Comparison of ENCODE assay signal across 1 cellular context in the genomic region with DNA sequence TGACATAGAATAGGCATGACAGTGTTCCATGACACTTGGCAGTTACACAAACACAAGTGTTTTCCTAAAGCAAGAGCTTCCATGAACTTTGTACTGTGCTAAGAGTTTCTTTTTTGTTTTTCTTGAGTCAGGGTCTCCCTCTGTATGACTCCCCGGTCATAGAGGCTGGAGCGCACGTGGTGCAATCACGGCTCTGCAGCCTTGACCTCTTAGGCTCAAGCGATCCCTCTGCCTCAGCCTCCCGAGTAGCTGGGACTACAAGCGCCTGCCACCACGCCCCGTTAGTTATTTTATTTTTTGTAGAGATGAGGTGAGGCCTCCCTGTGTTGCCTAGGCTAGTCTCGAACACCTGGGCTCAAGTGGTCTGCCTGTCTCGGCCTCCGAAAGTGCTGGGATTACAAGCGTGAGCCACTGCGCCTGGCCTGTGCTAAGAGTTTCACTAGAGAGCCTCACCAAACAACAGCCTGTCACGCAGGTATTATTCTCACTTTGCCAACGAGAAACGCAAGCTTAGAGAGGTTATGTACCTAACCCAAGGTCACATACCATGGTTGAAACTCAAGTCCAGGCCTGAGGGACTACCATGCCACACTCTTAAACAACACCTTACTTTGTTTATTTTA.
TF ChIP-seq lines count a peak whose summit lies in the region.

No MANE protein-coding gene starts in this region.

TF ChIP-seq in HepG2, 621 proteins besides CTCF, POLR2A, EP300 and RAD21 (continued from another document and continues in another):
- TF ChIP-seq MAZ (IDR thresholded peaks at IDR 0.05; ENCODE audit: borderline replicate concordance, low read depth, low read length) (no peak), MAZ (CRISPR knock-in tag; IDR thresholded peaks at IDR 0.05; ENCODE audit: low read depth) (no peak), ZFP90 (CRISPR knock-in tag; IDR thresholded peaks at IDR 0.05; ENCODE audit: borderline replicate concordance) (0 out of 2 replicates have a peak, but pooled peaks have one; percentile 30), IKZF1 (IDR thresholded peaks at IDR 0.05) (no peak), ATF1 (CRISPR knock-in tag; IDR thresholded peaks at IDR 0.05) (no peak), CBX2 (IDR thresholded peaks at IDR 0.05; ENCODE audit: low read depth, low read length) (no peak), CBX2 (CRISPR knock-in tag; IDR thresholded peaks at IDR 0.05; ENCODE audit: low read depth) (no peak), ZNF788 (CRISPR knock-in tag; IDR thresholded peaks at IDR 0.05; ENCODE audit: borderline replicate concordance) (0 out of 2 replicates have a peak, but pooled peaks have one; percentile 52), SOX13 (IDR thresholded peaks at IDR 0.05) (no peak), SOX13 (CRISPR knock-in tag; conservative IDR thresholded peaks at IDR 0.05 in 1 of 2, IDR thresholded peaks at IDR 0.05 in 1 of 2) (peak in 1 of 2 experiments; percentile 46; a peak in 1 of 4 replicates), ZNF891 (CRISPR knock-in tag; IDR thresholded peaks at IDR 0.05) (no peak), GATAD2A (CRISPR knock-in tag; IDR thresholded peaks at IDR 0.05) (peak; percentile 57), PRMT3 (CRISPR knock-in tag; IDR thresholded peaks at IDR 0.05; ENCODE audit: borderline replicate concordance, low read depth) (no peak), NR2F1 (CRISPR knock-in tag; IDR thresholded peaks at IDR 0.05) (peak in 1 of 2 experiments; percentile 52), ZSCAN22 (CRISPR knock-in tag; IDR thresholded peaks at IDR 0.05) (no peak), ZBTB20 (CRISPR knock-in tag; IDR thresholded peaks at IDR 0.05; ENCODE audit: borderline replicate concordance, low read depth) (no peak), ZNF747 (CRISPR knock-in tag; IDR thresholded peaks at IDR 0.05; ENCODE audit: borderline replicate concordance) (no peak), ZNF143 (CRISPR knock-in tag; IDR thresholded peaks at IDR 0.05) (no peak), KLF13 (CRISPR knock-in tag; IDR thresholded peaks at IDR 0.05) (no peak), ZNF839 (CRISPR knock-in tag; IDR thresholded peaks at IDR 0.05; ENCODE audit: borderline replicate concordance) (no peak), ZNF296 (CRISPR knock-in tag; conservative IDR thresholded peaks at IDR 0.05) (no peak), MEF2D (CRISPR knock-in tag; IDR thresholded peaks at IDR 0.05) (no peak), NR3C1 (CRISPR knock-in tag; IDR thresholded peaks at IDR 0.05) (no peak), HMGA1 (CRISPR knock-in tag; conservative IDR thresholded peaks at IDR 0.05) (no peak), JUND (CRISPR knock-in tag; IDR thresholded peaks at IDR 0.05) (peak; percentile 2; the same call in 1 of the 2 replicates), KLF9 (CRISPR knock-in tag; IDR thresholded peaks at IDR 0.05; ENCODE audit: low read depth) (no peak), REL (CRISPR knock-in tag; conservative IDR thresholded peaks at IDR 0.05) (no peak), PITX1 (CRISPR knock-in tag; IDR thresholded peaks at IDR 0.05) (0 out of 2 replicates have a peak, but pooled peaks have one; percentile 36), DMAP1 (CRISPR knock-in tag; IDR thresholded peaks at IDR 0.05) (no peak), SMARCC2 (IDR thresholded peaks at IDR 0.05) (no peak), RAD51 (IDR thresholded peaks at IDR 0.05; ENCODE audit: borderline replicate concordance) (no peak), MAFG (CRISPR knock-in tag; IDR thresholded peaks at IDR 0.05) (0 out of 2 replicates have a peak, but pooled peaks have one; percentile 21), ZFP36L2 (CRISPR knock-in tag; IDR thresholded peaks at IDR 0.05) (no peak), ZNF292 (CRISPR knock-in tag; IDR thresholded peaks at IDR 0.05; ENCODE audit: borderline replicate concordance, low read depth) (peak; percentile 85), ZBTB7B (CRISPR knock-in tag; IDR thresholded peaks at IDR 0.05) (no peak), SKI (IDR thresholded peaks at IDR 0.05; ENCODE audit: partially characterized antibody) (no peak), KLF6 (CRISPR knock-in tag; IDR thresholded peaks at IDR 0.05) (no peak), ZNF317 (CRISPR knock-in tag; IDR thresholded peaks at IDR 0.05) (0 out of 2 replicates have a peak, but pooled peaks have one; percentile 23)
- TF ChIP-seq, protein P1, sequence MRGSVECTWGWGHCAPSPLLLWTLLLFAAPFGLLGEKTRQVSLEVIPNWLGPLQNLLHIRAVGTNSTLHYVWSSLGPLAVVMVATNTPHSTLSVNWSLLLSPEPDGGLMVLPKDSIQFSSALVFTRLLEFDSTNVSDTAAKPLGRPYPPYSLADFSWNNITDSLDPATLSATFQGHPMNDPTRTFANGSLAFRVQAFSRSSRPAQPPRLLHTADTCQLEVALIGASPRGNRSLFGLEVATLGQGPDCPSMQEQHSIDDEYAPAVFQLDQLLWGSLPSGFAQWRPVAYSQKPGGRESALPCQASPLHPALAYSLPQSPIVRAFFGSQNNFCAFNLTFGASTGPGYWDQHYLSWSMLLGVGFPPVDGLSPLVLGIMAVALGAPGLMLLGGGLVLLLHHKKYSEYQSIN (CRISPR knock-in tag; IDR thresholded peaks at IDR 0.05; ENCODE audit: borderline replicate concordance) = no peak
- TF ChIP-seq, protein P2, sequence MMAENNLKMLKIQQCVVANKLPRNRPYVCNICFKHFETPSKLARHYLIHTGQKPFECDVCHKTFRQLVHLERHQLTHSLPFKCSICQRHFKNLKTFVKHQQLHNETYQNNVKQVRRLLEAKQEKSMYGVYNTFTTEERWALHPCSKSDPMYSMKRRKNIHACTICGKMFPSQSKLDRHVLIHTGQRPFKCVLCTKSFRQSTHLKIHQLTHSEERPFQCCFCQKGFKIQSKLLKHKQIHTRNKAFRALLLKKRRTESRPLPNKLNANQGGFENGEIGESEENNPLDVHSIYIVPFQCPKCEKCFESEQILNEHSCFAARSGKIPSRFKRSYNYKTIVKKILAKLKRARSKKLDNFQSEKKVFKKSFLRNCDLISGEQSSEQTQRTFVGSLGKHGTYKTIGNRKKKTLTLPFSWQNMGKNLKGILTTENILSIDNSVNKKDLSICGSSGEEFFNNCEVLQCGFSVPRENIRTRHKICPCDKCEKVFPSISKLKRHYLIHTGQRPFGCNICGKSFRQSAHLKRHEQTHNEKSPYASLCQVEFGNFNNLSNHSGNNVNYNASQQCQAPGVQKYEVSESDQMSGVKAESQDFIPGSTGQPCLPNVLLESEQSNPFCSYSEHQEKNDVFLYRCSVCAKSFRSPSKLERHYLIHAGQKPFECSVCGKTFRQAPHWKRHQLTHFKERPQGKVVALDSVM (CRISPR knock-in tag; IDR thresholded peaks at IDR 0.05) = peak; percentile 65
- TF ChIP-seq, protein P3, sequence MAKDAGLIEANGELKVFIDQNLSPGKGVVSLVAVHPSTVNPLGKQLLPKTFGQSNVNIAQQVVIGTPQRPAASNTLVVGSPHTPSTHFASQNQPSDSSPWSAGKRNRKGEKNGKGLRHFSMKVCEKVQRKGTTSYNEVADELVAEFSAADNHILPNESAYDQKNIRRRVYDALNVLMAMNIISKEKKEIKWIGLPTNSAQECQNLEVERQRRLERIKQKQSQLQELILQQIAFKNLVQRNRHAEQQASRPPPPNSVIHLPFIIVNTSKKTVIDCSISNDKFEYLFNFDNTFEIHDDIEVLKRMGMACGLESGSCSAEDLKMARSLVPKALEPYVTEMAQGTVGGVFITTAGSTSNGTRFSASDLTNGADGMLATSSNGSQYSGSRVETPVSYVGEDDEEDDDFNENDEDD (CRISPR knock-in tag; IDR thresholded peaks at IDR 0.05; ENCODE audit: borderline replicate concordance) = no peak
- TF ChIP-seq, protein P4, sequence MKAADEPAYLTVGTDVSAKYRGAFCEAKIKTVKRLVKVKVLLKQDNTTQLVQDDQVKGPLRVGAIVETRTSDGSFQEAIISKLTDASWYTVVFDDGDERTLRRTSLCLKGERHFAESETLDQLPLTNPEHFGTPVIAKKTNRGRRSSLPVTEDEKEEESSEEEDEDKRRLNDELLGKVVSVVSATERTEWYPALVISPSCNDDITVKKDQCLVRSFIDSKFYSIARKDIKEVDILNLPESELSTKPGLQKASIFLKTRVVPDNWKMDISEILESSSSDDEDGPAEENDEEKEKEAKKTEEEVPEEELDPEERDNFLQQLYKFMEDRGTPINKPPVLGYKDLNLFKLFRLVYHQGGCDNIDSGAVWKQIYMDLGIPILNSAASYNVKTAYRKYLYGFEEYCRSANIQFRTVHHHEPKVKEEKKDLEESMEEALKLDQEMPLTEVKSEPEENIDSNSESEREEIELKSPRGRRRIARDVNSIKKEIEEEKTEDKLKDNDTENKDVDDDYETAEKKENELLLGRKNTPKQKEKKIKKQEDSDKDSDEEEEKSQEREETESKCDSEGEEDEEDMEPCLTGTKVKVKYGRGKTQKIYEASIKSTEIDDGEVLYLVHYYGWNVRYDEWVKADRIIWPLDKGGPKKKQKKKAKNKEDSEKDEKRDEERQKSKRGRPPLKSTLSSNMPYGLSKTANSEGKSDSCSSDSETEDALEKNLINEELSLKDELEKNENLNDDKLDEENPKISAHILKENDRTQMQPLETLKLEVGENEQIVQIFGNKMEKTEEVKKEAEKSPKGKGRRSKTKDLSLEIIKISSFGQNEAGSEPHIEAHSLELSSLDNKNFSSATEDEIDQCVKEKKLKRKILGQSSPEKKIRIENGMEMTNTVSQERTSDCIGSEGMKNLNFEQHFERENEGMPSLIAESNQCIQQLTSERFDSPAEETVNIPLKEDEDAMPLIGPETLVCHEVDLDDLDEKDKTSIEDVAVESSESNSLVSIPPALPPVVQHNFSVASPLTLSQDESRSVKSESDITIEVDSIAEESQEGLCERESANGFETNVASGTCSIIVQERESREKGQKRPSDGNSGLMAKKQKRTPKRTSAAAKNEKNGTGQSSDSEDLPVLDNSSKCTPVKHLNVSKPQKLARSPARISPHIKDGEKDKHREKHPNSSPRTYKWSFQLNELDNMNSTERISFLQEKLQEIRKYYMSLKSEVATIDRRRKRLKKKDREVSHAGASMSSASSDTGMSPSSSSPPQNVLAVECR (CRISPR knock-in tag; IDR thresholded peaks at IDR 0.05; ENCODE audit: borderline replicate concordance) = 0 out of 2 replicates have a peak, but pooled peaks have one; percentile 15
- TF ChIP-seq, protein P5, sequence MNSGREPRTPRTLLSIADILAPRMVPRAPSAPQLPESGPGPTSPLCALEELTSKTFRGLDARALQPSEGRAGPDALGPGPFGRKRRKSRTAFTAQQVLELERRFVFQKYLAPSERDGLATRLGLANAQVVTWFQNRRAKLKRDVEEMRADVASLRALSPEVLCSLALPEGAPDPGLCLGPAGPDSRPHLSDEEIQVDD (CRISPR knock-in tag; IDR thresholded peaks at IDR 0.05; ENCODE audit: borderline replicate concordance) = no peak
- TF ChIP-seq, protein P6, sequence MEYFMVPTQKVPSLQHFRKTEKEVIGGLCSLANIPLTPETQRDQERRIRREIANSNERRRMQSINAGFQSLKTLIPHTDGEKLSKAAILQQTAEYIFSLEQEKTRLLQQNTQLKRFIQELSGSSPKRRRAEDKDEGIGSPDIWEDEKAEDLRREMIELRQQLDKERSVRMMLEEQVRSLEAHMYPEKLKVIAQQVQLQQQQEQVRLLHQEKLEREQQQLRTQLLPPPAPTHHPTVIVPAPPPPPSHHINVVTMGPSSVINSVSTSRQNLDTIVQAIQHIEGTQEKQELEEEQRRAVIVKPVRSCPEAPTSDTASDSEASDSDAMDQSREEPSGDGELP (IDR thresholded peaks at IDR 0.05; ENCODE audit: borderline replicate concordance, low read depth) = no peak
- TF ChIP-seq, protein P7, sequence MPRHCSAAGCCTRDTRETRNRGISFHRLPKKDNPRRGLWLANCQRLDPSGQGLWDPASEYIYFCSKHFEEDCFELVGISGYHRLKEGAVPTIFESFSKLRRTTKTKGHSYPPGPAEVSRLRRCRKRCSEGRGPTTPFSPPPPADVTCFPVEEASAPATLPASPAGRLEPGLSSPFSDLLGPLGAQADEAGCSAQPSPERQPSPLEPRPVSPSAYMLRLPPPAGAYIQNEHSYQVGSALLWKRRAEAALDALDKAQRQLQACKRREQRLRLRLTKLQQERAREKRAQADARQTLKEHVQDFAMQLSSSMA (CRISPR knock-in tag; IDR thresholded peaks at IDR 0.05) = no peak
- TF ChIP-seq, protein P8, sequence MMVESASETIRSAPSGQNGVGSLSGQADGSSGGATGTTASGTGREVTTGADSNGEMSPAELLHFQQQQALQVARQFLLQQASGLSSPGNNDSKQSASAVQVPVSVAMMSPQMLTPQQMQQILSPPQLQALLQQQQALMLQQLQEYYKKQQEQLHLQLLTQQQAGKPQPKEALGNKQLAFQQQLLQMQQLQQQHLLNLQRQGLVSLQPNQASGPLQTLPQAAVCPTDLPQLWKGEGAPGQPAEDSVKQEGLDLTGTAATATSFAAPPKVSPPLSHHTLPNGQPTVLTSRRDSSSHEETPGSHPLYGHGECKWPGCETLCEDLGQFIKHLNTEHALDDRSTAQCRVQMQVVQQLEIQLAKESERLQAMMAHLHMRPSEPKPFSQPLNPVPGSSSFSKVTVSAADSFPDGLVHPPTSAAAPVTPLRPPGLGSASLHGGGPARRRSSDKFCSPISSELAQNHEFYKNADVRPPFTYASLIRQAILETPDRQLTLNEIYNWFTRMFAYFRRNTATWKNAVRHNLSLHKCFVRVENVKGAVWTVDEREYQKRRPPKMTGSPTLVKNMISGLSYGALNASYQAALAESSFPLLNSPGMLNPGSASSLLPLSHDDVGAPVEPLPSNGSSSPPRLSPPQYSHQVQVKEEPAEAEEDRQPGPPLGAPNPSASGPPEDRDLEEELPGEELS (CRISPR knock-in tag; IDR thresholded peaks at IDR 0.05) = 0 out of 2 replicates have a peak, but pooled peaks have one; percentile 40
